Comparison of ENCODE assay signal across 1 cellular context in the genomic region with DNA sequence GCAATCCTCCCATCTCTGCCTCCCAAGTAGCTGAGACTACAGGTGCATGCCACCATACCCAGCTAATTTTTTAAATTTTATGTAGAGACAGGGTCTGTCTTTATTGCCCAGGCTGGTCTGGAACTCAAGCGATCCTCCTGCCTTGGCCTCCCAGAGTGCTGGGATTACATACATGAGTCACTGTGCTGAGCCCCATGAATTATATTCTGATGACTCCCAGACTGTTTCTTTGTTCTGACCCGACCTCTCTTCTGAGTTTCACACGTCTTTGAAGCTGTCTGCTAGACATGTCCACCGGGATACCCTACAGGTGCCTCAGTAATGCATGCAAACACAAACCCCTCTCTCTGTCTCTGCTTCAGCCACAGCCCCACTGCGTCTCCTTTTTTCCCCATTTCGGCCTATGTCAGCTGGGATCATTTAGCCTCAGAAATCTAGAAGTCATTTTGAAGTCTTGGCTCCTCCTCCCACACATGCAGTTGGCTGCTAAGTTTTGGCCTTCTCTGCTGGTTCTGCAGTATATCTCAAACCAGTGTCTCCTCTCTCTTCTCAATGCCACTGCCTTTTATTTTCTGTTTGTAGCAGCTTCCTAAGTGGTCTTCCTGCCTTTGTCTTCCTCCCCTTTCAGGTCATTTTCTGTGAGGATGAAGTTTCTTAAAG.
TF ChIP-seq lines count a peak whose summit lies in the region.

No MANE protein-coding gene starts in this region.

TF ChIP-seq in GM23338, 12 proteins besides CTCF, POLR2A, EP300 and RAD21:
- no peak for TF ChIP-seq CREB1 (CRISPR knock-in tag; IDR thresholded peaks at IDR 0.05; ENCODE audit: low read depth)
- no peak for TF ChIP-seq POLR2AphosphoS5 (IDR thresholded peaks at IDR 0.05; ENCODE audit: low read depth)
- TF ChIP-seq, protein P1, sequence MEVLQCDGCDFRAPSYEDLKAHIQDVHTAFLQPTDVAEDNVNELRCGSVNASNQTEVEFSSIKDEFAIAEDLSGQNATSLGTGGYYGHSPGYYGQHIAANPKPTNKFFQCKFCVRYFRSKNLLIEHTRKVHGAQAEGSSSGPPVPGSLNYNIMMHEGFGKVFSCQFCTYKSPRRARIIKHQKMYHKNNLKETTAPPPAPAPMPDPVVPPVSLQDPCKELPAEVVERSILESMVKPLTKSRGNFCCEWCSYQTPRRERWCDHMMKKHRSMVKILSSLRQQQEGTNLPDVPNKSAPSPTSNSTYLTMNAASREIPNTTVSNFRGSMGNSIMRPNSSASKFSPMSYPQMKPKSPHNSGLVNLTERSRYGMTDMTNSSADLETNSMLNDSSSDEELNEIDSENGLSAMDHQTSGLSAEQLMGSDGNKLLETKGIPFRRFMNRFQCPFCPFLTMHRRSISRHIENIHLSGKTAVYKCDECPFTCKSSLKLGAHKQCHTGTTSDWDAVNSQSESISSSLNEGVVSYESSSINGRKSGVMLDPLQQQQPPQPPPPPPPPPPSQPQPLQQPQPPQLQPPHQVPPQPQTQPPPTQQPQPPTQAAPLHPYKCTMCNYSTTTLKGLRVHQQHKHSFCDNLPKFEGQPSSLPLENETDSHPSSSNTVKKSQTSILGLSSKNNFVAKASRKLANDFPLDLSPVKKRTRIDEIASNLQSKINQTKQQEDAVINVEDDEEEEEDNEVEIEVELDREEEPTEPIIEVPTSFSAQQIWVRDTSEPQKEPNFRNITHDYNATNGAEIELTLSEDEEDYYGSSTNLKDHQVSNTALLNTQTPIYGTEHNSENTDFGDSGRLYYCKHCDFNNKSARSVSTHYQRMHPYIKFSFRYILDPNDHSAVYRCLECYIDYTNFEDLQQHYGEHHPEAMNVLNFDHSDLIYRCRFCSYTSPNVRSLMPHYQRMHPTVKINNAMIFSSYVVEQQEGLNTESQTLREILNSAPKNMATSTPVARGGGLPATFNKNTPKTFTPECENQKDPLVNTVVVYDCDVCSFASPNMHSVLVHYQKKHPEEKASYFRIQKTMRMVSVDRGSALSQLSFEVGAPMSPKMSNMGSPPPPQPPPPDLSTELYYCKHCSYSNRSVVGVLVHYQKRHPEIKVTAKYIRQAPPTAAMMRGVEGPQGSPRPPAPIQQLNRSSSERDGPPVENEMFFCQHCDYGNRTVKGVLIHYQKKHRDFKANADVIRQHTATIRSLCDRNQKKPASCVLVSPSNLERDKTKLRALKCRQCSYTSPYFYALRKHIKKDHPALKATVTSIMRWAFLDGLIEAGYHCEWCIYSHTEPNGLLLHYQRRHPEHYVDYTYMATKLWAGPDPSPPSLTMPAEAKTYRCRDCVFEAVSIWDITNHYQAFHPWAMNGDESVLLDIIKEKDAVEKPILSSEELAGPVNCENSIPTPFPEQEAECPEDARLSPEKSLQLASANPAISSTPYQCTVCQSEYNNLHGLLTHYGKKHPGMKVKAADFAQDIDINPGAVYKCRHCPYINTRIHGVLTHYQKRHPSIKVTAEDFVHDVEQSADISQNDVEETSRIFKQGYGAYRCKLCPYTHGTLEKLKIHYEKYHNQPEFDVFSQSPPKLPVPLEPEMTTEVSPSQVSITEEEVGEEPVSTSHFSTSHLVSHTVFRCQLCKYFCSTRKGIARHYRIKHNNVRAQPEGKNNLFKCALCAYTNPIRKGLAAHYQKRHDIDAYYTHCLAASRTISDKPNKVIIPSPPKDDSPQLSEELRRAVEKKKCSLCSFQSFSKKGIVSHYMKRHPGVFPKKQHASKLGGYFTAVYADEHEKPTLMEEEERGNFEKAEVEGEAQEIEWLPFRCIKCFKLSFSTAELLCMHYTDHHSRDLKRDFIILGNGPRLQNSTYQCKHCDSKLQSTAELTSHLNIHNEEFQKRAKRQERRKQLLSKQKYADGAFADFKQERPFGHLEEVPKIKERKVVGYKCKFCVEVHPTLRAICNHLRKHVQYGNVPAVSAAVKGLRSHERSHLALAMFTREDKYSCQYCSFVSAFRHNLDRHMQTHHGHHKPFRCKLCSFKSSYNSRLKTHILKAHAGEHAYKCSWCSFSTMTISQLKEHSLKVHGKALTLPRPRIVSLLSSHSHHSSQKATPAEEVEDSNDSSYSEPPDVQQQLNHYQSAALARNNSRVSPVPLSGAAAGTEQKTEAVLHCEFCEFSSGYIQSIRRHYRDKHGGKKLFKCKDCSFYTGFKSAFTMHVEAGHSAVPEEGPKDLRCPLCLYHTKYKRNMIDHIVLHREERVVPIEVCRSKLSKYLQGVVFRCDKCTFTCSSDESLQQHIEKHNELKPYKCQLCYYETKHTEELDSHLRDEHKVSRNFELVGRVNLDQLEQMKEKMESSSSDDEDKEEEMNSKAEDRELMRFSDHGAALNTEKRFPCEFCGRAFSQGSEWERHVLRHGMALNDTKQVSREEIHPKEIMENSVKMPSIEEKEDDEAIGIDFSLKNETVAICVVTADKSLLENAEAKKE (CRISPR knock-in tag; IDR thresholded peaks at IDR 0.05): no peak
- TF ChIP-seq STAT1 (IDR thresholded peaks at IDR 0.05; ENCODE audit: unreplicated experiment): no peak
- TF ChIP-seq JUNB (IDR thresholded peaks at IDR 0.05; ENCODE audit: unreplicated experiment): no peak
- TF ChIP-seq NANOG (IDR thresholded peaks at IDR 0.05; ENCODE audit: borderline replicate concordance): no peak
- TF ChIP-seq ZNF114 (CRISPR knock-in tag; IDR thresholded peaks at IDR 0.05): no peak
- TF ChIP-seq ZNF331 (CRISPR knock-in tag; IDR thresholded peaks at IDR 0.05; ENCODE audit: low read depth): no peak
- TF ChIP-seq, protein P2, sequence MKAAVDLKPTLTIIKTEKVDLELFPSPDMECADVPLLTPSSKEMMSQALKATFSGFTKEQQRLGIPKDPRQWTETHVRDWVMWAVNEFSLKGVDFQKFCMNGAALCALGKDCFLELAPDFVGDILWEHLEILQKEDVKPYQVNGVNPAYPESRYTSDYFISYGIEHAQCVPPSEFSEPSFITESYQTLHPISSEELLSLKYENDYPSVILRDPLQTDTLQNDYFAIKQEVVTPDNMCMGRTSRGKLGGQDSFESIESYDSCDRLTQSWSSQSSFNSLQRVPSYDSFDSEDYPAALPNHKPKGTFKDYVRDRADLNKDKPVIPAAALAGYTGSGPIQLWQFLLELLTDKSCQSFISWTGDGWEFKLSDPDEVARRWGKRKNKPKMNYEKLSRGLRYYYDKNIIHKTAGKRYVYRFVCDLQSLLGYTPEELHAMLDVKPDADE (IDR thresholded peaks at IDR 0.05): no peak
- TF ChIP-seq, protein P3, sequence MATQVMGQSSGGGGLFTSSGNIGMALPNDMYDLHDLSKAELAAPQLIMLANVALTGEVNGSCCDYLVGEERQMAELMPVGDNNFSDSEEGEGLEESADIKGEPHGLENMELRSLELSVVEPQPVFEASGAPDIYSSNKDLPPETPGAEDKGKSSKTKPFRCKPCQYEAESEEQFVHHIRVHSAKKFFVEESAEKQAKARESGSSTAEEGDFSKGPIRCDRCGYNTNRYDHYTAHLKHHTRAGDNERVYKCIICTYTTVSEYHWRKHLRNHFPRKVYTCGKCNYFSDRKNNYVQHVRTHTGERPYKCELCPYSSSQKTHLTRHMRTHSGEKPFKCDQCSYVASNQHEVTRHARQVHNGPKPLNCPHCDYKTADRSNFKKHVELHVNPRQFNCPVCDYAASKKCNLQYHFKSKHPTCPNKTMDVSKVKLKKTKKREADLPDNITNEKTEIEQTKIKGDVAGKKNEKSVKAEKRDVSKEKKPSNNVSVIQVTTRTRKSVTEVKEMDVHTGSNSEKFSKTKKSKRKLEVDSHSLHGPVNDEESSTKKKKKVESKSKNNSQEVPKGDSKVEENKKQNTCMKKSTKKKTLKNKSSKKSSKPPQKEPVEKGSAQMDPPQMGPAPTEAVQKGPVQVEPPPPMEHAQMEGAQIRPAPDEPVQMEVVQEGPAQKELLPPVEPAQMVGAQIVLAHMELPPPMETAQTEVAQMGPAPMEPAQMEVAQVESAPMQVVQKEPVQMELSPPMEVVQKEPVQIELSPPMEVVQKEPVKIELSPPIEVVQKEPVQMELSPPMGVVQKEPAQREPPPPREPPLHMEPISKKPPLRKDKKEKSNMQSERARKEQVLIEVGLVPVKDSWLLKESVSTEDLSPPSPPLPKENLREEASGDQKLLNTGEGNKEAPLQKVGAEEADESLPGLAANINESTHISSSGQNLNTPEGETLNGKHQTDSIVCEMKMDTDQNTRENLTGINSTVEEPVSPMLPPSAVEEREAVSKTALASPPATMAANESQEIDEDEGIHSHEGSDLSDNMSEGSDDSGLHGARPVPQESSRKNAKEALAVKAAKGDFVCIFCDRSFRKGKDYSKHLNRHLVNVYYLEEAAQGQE (IDR thresholded peaks at IDR 0.05; ENCODE audit: unreplicated experiment): no peak
- no peak for TF ChIP-seq EZH2phosphoT487 (IDR thresholded peaks at IDR 0.05; ENCODE audit: unreplicated experiment)
- TF ChIP-seq EZH2 (IDR thresholded peaks at IDR 0.05; ENCODE audit: low read depth, unreplicated experiment): no peak
